1 cellular context compared by ENCODE assay signal in genomic region chr19:47661161-47661560, GRCh38.
TF ChIP-seq lines count a peak whose summit lies in the region.

No MANE protein-coding gene starts in this region.

TF ChIP-seq in IMR-90, 13 proteins besides CTCF, POLR2A, EP300 and RAD21:
- TF ChIP-seq MAFK (IDR thresholded peaks at IDR 0.05; ENCODE audit: low read depth, low read length) = no peak
- no peak for TF ChIP-seq RCOR1 (IDR thresholded peaks at IDR 0.05; ENCODE audit: insufficient replicate concordance, low read length)
- no peak for TF ChIP-seq MAZ (IDR thresholded peaks at IDR 0.05; ENCODE audit: borderline replicate concordance, low read depth, low read length)
- no peak for TF ChIP-seq ELK1 (IDR thresholded peaks at IDR 0.05; ENCODE audit: borderline replicate concordance, low read depth, low read length)
